ENCODE assay signal across 20 cellular contexts in genomic region chr18:49398331-49398730, GRCh38.
DNase-seq lines count a peak whose midpoint lies in the region; ATAC-seq, FAIRE-seq and TF ChIP-seq lines count a peak whose summit lies in the region.
"Had no signal": no experiment of that assay in that cellular context is flagged by ENCODE, and none has a peak within 500 bp of the region (broad histone marks: within the 10 kb centered on the region; RNA-seq: fewer than 3 reads in every experiment).

No MANE protein-coding gene starts in this region.

- no peaks in the 10 kb centered on the region for H3K27me3 ChIP-seq in BLaER1 treated with 17β-estradiol and CSF1 and Interleukin-3, amounts not matched to agents 10 nM and 100 nM
- H3K27me3 ChIP-seq in rectal smooth muscle tissue (ENCODE audit: control insufficient read depth, insufficient read depth, low read length) (no peaks in the 10 kb centered on the region), MM.1S (replicated peaks; ENCODE audit: insufficient read depth, low read length) (no peaks in the 10 kb centered on the region)
- H3K27me3 ChIP-seq: ascending aorta, neural progenitor cell, SJCRH30 had no signal

- H2AFZ ChIP-seq in MM.1S (ENCODE audit: low read length): no peak overlapping the region
- H2AFZ ChIP-seq: neural progenitor cell had no signal

- no peaks in the 10 kb centered on the region for H3K36me3 Mint-ChIP-seq in T-helper 17 cell (ENCODE audit: low read depth)

- no peaks in the 10 kb centered on the region for H3K79me2 ChIP-seq in MM.1S (ENCODE audit: low read length)

- H3K9me2 ChIP-seq in MM.1S (replicated peaks; ENCODE audit: insufficient read depth, low read length): no peaks in the 10 kb centered on the region

- peaks cover 39% of the 10 kb centered on the region for H3K4me1 Mint-ChIP-seq in T-helper 17 cell

- peaks cover 24 to 37% (median 34%) of the 10 kb centered on the region in 11 experiments for H3K9me3 ChIP-seq in BLaER1 treated with 17β-estradiol and CSF1 and Interleukin-3, amounts not matched to agents 10 nM and 100 nM (replicated peaks in 1 of 11)
- H3K9me3 ChIP-seq in T-helper 17 cell (ENCODE audit: control insufficient read depth, low read length, poor library complexity, severe bottlenecking): no peaks in the 10 kb centered on the region
- no peaks in the 10 kb centered on the region for H3K9me3 ChIP-seq in MM.1S (replicated peaks; ENCODE audit: insufficient read depth, low read length)
- H3K9me3 ChIP-seq: ascending aorta, SJCRH30 had no signal

- H3K27ac Mint-ChIP-seq in T-helper 17 cell: peak overlapping the region; percentile 80
- H3K27ac Mint-ChIP-seq: activated naive CD4-positive, alpha-beta T cell treated with anti-CD3 and anti-CD28 coated beads for 36 hours; activated T-cell treated with anti-CD3 and anti-CD28 coated beads, Interleukin-2, amount 50 U/mL, for 24 hours; mesothelial cell of epicardium; neural progenitor cell had no signal

- peak overlapping the region in 10 of 11 experiments; percentile 46 to 81 (median 74); a peak in 20 of 22 replicates for H3K27ac ChIP-seq in BLaER1 treated with 17β-estradiol and CSF1 and Interleukin-3, amounts not matched to agents 10 nM and 100 nM
- H3K27ac ChIP-seq in rectal smooth muscle tissue (ENCODE audit: low read depth, low read length) (peak overlapping the region; percentile 79), MM.1S (ENCODE audit: low read length) (no peak overlapping the region)
- H3K27ac ChIP-seq: ascending aorta, neural progenitor cell, SJCRH30, VCaP had no signal

- peaks cover 0 to 28% (median 0%) of the 10 kb centered on the region in 11 experiments; a peak in 3 of 22 replicates for H4K20me1 ChIP-seq in BLaER1 treated with 17β-estradiol and CSF1 and Interleukin-3, amounts not matched to agents 10 nM and 100 nM
- no peaks in the 10 kb centered on the region for H4K20me1 ChIP-seq in MM.1S (ENCODE audit: insufficient read depth, low read length)

- H3K36me3 ChIP-seq in BLaER1 treated with 17β-estradiol and CSF1 and Interleukin-3, amounts not matched to agents 10 nM and 100 nM: peaks cover 0 to 30% (median 20%) of the 10 kb centered on the region in 11 experiments; a peak in 13 of 22 replicates
- H3K36me3 ChIP-seq in rectal smooth muscle tissue (ENCODE audit: control insufficient read depth, insufficient read depth, low read length) (no peaks in the 10 kb centered on the region), MM.1S (replicated peaks; ENCODE audit: insufficient read depth, low read length) (no peaks in the 10 kb centered on the region)
- H3K36me3 ChIP-seq: ascending aorta, neural progenitor cell, SJCRH30 had no signal

- H3K9ac ChIP-seq in BLaER1 treated with 17β-estradiol and CSF1 and Interleukin-3, amounts not matched to agents 10 nM and 100 nM: peak overlapping the region in 7 of 11 experiments; percentile 2 to 60 (median 16); a peak in 6 of 22 replicates
- H3K9ac ChIP-seq in rectal smooth muscle tissue (ENCODE audit: low read length) (no peak overlapping the region), MM.1S (ENCODE audit: low read length) (no peak overlapping the region)
- H3K9ac ChIP-seq: neural progenitor cell had no signal

- FAIRE-seq in frontal cortex (lab: Jason Lieb, UNC): no peak

- H3K4me1 ChIP-seq in BLaER1 treated with 17β-estradiol and CSF1 and Interleukin-3, amounts not matched to agents 10 nM and 100 nM: peaks cover 29 to 46% (median 37%) of the 10 kb centered on the region in 10 experiments
- peaks cover 24% of the 10 kb centered on the region for H3K4me1 ChIP-seq in rectal smooth muscle tissue (ENCODE audit: control insufficient read depth, insufficient read depth, low read length)
- no peaks in the 10 kb centered on the region for H3K4me1 ChIP-seq in MM.1S (ENCODE audit: low read length)
- H3K4me1 ChIP-seq: neural progenitor cell, SJCRH30 had no signal

- H3K4me2 ChIP-seq in BLaER1 treated with 17β-estradiol and CSF1 and Interleukin-3, amounts not matched to agents 10 nM and 100 nM: peak overlapping the region; percentile 62 to 82 (median 79)
- H3K4me2 ChIP-seq in MM.1S (ENCODE audit: low read depth, low read length): no peak overlapping the region
- H3K4me2 ChIP-seq: neural progenitor cell had no signal

- DNase-seq in T-helper 17 cell: no peak
- DNase-seq in globus pallidus (ENCODE audit: low spot score): peak; percentile 60
- DNase-seq in MM.1S: no peak
- DNase-seq in frontal cortex (ENCODE audit: low spot score in 2 of 2): no peak
- DNase-seq: activated CD8-positive, alpha-beta T cell treated with anti-CD3 and anti-CD28 coated beads, Interleukin-2, amount 10 ng/mL, durations not matched to agents 7 days and 5 days; activated T-cell treated with anti-CD3 and anti-CD28 coated beads, Interleukin-2, amount 50 U/mL, for 24 hours; NCI-H1930; NCI-H226; NCI-H82; PC-3; SJCRH30; stimulated activated CD8-positive, alpha-beta memory T cell treated with anti-CD3 and anti-CD28 coated beads, Interleukin-4, amount 100 ng/mL, for 48 hours had no signal

- ATAC-seq in T-helper 17 cell (no peak), GM18511 (IDR thresholded peaks at IDR 0.05; ENCODE audit: unreplicated experiment) (no peak)
- ATAC-seq: activated CD8-positive, alpha-beta T cell treated with anti-CD3 and anti-CD28 coated beads, Interleukin-2, amount 10 ng/mL, durations not matched to agents 7 days and 5 days; PC-3 had no signal

- H3K4me3 ChIP-seq in BLaER1 treated with 17β-estradiol and CSF1 and Interleukin-3, amounts not matched to agents 10 nM and 100 nM: no peak overlapping the region
- H3K4me3 ChIP-seq in rectal smooth muscle tissue (ENCODE audit: low read length) (no peak overlapping the region), MM.1S (ENCODE audit: low read length) (no peak overlapping the region)
- H3K4me3 ChIP-seq: ascending aorta, neural progenitor cell, SJCRH30 had no signal

- no peak for TF ChIP-seq CTCF in MM.1S (IDR thresholded peaks at IDR 0.05; ENCODE audit: low read length)

- H3K27me3 Mint-ChIP-seq in T-helper 17 cell: no peaks in the 10 kb centered on the region
- H3K27me3 Mint-ChIP-seq: activated T-cell treated with anti-CD3 and anti-CD28 coated beads, Interleukin-2, amount 50 U/mL, for 24 hours had no signal

- no peaks in the 10 kb centered on the region for H3F3A ChIP-seq in MM.1S (ENCODE audit: insufficient read depth, low read length)

- peak overlapping the region; percentile 59 for H3K4me3 Mint-ChIP-seq in T-helper 17 cell
- H3K4me3 Mint-ChIP-seq: activated CD8-positive, alpha-beta T cell treated with anti-CD3 and anti-CD28 coated beads, Interleukin-2, amount 10 ng/mL, durations not matched to agents 7 days and 5 days; activated naive CD4-positive, alpha-beta T cell treated with anti-CD3 and anti-CD28 coated beads for 36 hours; activated T-cell treated with anti-CD3 and anti-CD28 coated beads, Interleukin-2, amount 50 U/mL, for 24 hours; mesothelial cell of epicardium; neural progenitor cell had no signal

Comparison
In these comparisons a context has a peak if more than half of its experiments do, and no peak if none do; other contexts are left out.
1. H3K9ac ChIP-seq: peak in BLaER1 treated with 17β-estradiol and CSF1 and Interleukin-3, amounts not matched to agents 10 nM and 100 nM (7 of 11); none in rectal smooth muscle tissue (single experiment) and MM.1S (single experiment).